28 cellular contexts compared by ENCODE assay signal in genomic region chrX:118349188-118349587, GRCh38. TPM values are rescaled to one million over a fixed set of nuclear protein-coding genes. Genes with fewer than 3 reads are reported as not detected.
DNase-seq lines count a peak whose midpoint lies in the region; ATAC-seq and TF ChIP-seq lines count a peak whose summit lies in the region.
"Had no signal": no experiment of that assay in that cellular context is flagged by ENCODE, and none has a peak within 500 bp of the region (broad histone marks: within the 10 kb centered on the region; RNA-seq: fewer than 3 reads in every experiment).

No MANE protein-coding gene starts in this region.

- H3K27me3 Mint-ChIP-seq in HFFc6 (ENCODE audit: insufficient read depth) (no peaks in the 10 kb centered on the region), natural killer cell (ENCODE audit: low read depth in 2 of 2) (no peaks in the 10 kb centered on the region)
- H3K27me3 Mint-ChIP-seq in activated T-helper 17 cell treated with anti-CD3 and anti-CD28 coated beads, Interleukin-2, amount 50 U/mL, for 72 hours: no peaks in the 10 kb centered on the region
- H3K27me3 Mint-ChIP-seq: activated CD8-positive, alpha-beta memory T cell treated with anti-CD3 and anti-CD28 coated beads, Interleukin-2, amount 10 ng/mL, durations not matched to agents 7 days and 5 days; stimulated activated memory B cell treated with anti-CD40 and anti-IgM and Interleukin-4, amounts not matched to agents 10 μg/mL and 1 μg/mL and 100 μg/mL, for 72 hours had no signal

- H3K4ac ChIP-seq in mesenchymal stem cell (ENCODE audit: low read depth in 1 of 2, low read length in 2 of 2): no peak overlapping the region

- WGBS in GM23248 (ENCODE audit: low coverage in 1 of 2, low lambda C conversion rate in 2 of 2, missing lambda C conversion rate in 2 of 2), 2 experiments: 95 to 100% methylated on average over 2 of the region's 2 CpGs
- WGBS in mesenchymal stem cell: no CpG with 5 or more reads among the region's 2 CpGs

- no peak for TF ChIP-seq CTCF in HFFc6 (IDR thresholded peaks at IDR 0.05)
- TF ChIP-seq CTCF in natural killer cell (IDR thresholded peaks at IDR 0.05): no peak

- H4K8ac ChIP-seq in mesenchymal stem cell (ENCODE audit: low read length): no peak overlapping the region

- H3K9me3 Mint-ChIP-seq in HFFc6 (no peaks in the 10 kb centered on the region), natural killer cell (no peaks in the 10 kb centered on the region)
- no peaks in the 10 kb centered on the region for H3K9me3 Mint-ChIP-seq in activated T-helper 17 cell treated with anti-CD3 and anti-CD28 coated beads, Interleukin-2, amount 50 U/mL, for 72 hours
- H3K9me3 Mint-ChIP-seq: stimulated activated memory B cell treated with anti-CD40 and anti-IgM and Interleukin-4, amounts not matched to agents 10 μg/mL and 1 μg/mL and 100 μg/mL, for 72 hours had no signal

- no peak overlapping the region for H2BK15ac ChIP-seq in mesenchymal stem cell (ENCODE audit: low read depth, poor library complexity, severe bottlenecking)

- H3K27me3 ChIP-seq in GM23248 (replicated peaks; ENCODE audit: insufficient read depth): no peaks in the 10 kb centered on the region
- H3K27me3 ChIP-seq in mesenchymal stem cell (ENCODE audit: control insufficient read depth in 1 of 2, insufficient read depth in 1 of 2, low read length in 2 of 2): no peaks in the 10 kb centered on the region
- H3K27me3 ChIP-seq: BLaER1 treated with 17β-estradiol and CSF1 and Interleukin-3, amounts not matched to agents 10 nM and 100 nM; colonic mucosa; neutrophil; suprapubic skin had no signal

- no peak overlapping the region for H2AK5ac ChIP-seq in mesenchymal stem cell (ENCODE audit: low read length, severe bottlenecking)

- H3K9ac ChIP-seq in GM23248 (no peak overlapping the region), mesenchymal stem cell (ENCODE audit: low read length) (no peak overlapping the region)

- peaks cover 51% of the 10 kb centered on the region for H3K4me1 Mint-ChIP-seq in HFFc6 (ENCODE audit: low read depth)
- H3K4me1 Mint-ChIP-seq in activated T-helper 17 cell treated with anti-CD3 and anti-CD28 coated beads, Interleukin-2, amount 50 U/mL, for 72 hours: peaks cover 24% of the 10 kb centered on the region
- peaks cover 51 to 57% of the 10 kb centered on the region in 2 donors for H3K4me1 Mint-ChIP-seq in natural killer cell

- H2AFZ ChIP-seq in GM23248 (no peak overlapping the region), mesenchymal stem cell (ENCODE audit: low read depth, low read length) (no peak overlapping the region)

- no peaks in the 10 kb centered on the region for H3K9me2 ChIP-seq in GM23248 (ENCODE audit: insufficient read depth)

- peaks cover 78% of the 10 kb centered on the region for H3K79me2 ChIP-seq in GM23248 (ENCODE audit: insufficient read depth)

- no peaks in the 10 kb centered on the region for H3K36me3 ChIP-seq in GM23248 (ENCODE audit: low read depth)
- H3K36me3 ChIP-seq in mesenchymal stem cell (ENCODE audit: control insufficient read depth in 1 of 2, insufficient read depth in 2 of 2, low read depth in 1 of 2, low read length in 2 of 2): no peaks in the 10 kb centered on the region
- H3K36me3 ChIP-seq: BLaER1 treated with 17β-estradiol and CSF1 and Interleukin-3, amounts not matched to agents 10 nM and 100 nM; colonic mucosa; lower lobe of right lung; neutrophil; sigmoid colon; suprapubic skin had no signal

- H4K91ac ChIP-seq in mesenchymal stem cell (ENCODE audit: low read length): no peak overlapping the region

- peaks cover 35% of the 10 kb centered on the region for H3F3A ChIP-seq in GM23248 (ENCODE audit: insufficient read depth)

- peak overlapping the region; percentile 98 for H3K4me3 Mint-ChIP-seq in HFFc6
- peak overlapping the region; percentile 95 for H3K4me3 Mint-ChIP-seq in activated T-helper 17 cell treated with anti-CD3 and anti-CD28 coated beads, Interleukin-2, amount 50 U/mL, for 72 hours
- peak overlapping the region; percentile 49 for H3K4me3 Mint-ChIP-seq in natural killer cell

- no peaks in the 10 kb centered on the region for H3K36me3 Mint-ChIP-seq in HFFc6 (ENCODE audit: low read depth)
- H3K36me3 Mint-ChIP-seq in activated T-helper 17 cell treated with anti-CD3 and anti-CD28 coated beads, Interleukin-2, amount 50 U/mL, for 72 hours (ENCODE audit: low read depth): no peaks in the 10 kb centered on the region
- H3K36me3 Mint-ChIP-seq in natural killer cell: no peaks in the 10 kb centered on the region
- H3K36me3 Mint-ChIP-seq: stimulated activated memory B cell treated with anti-CD40 and anti-IgM and Interleukin-4, amounts not matched to agents 10 μg/mL and 1 μg/mL and 100 μg/mL, for 72 hours had no signal

- peaks cover 13% of the 10 kb centered on the region; the same call in 1 of the 2 replicates for H4K20me1 ChIP-seq in GM23248 (ENCODE audit: insufficient read depth)

- no peak overlapping the region for H3K27ac ChIP-seq in GM23248
- H3K27ac ChIP-seq in mesenchymal stem cell (ENCODE audit: low read length, poor library complexity, severe bottlenecking): no peak overlapping the region
- H3K27ac ChIP-seq: colonic mucosa, lower lobe of right lung, SK-N-MC, suprapubic skin had no signal

- DNase-seq in GM23248: no peak
- no peak for DNase-seq in HFFc6
- no peak for DNase-seq in natural killer cell
- no peak for DNase-seq in mesenchymal stem cell
- DNase-seq in SIG-M5 treated with dmso at 0.1 percent for 504 hours (lab: John Stamatoyannopoulos, UW; ENCODE audit: unreplicated experiment): no peak
- DNase-seq: activated CD4-positive, alpha-beta T cell treated with anti-CD3 and anti-CD28 coated beads for 4 hours; activated CD8-positive, alpha-beta memory T cell treated with anti-CD3 and anti-CD28 coated beads, Interleukin-2, amount 10 ng/mL, durations not matched to agents 7 days and 5 days; activated naive CD4-positive, alpha-beta T cell treated with anti-CD3 and anti-CD28 coated beads, Interleukin-2, amount 50 U/mL, for 16 hours; amniotic stem cell; colonic mucosa; effector CD8-positive, alpha-beta T cell; glutamatergic neuron; GOT3; KG1; lower lobe of right lung; mucosa of descending colon; NCI-H1436; NCI-H345; NCI-H774; sigmoid colon; stimulated activated CD4-positive, alpha-beta T cell treated with anti-CD3 and anti-CD28 coated beads, Interleukin-4, amount 100 ng/mL, for 24 hours had no signal

- H3K18ac ChIP-seq in mesenchymal stem cell (ENCODE audit: low read depth in 1 of 2, low read length in 2 of 2): no peak overlapping the region

- no peak overlapping the region for H2BK120ac ChIP-seq in mesenchymal stem cell (ENCODE audit: low read depth, low read length)

- intact Hi-C loops in natural killer cell (cut with micrococcal nuclease): no loop called here

- in situ Hi-C loops in GM23248 (cut with MboI): no loop called here

- no peaks in the 10 kb centered on the region for H3K9me3 ChIP-seq in GM23248 (ENCODE audit: low read depth)
- H3K9me3 ChIP-seq in mesenchymal stem cell (ENCODE audit: control insufficient read depth, low read length): no peaks in the 10 kb centered on the region
- H3K9me3 ChIP-seq: colonic mucosa, lower lobe of right lung, mucosa of descending colon, neutrophil, sigmoid colon, suprapubic skin had no signal

- no peak overlapping the region for H3K14ac ChIP-seq in mesenchymal stem cell (ENCODE audit: low read length in 2 of 2)

- no peaks in the 10 kb centered on the region for H3K79me1 ChIP-seq in mesenchymal stem cell (replicated peaks; ENCODE audit: low read length, poor library complexity, severe bottlenecking)

- H2BK5ac ChIP-seq in mesenchymal stem cell (ENCODE audit: low read depth, low read length, poor library complexity, severe bottlenecking): no peak overlapping the region

- H2BK12ac ChIP-seq in mesenchymal stem cell (ENCODE audit: low read length in 2 of 2): no peak overlapping the region

- H3K4me2 ChIP-seq in GM23248 (ENCODE audit: unreplicated experiment) (peak overlapping the region; percentile 93), mesenchymal stem cell (ENCODE audit: low read length, poor library complexity, severe bottlenecking) (no peak overlapping the region)

- H3K23ac ChIP-seq in mesenchymal stem cell (ENCODE audit: low read length in 2 of 2): no peak overlapping the region

- H3K27ac Mint-ChIP-seq in HFFc6: no peak overlapping the region
- H3K27ac Mint-ChIP-seq in activated T-helper 17 cell treated with anti-CD3 and anti-CD28 coated beads, Interleukin-2, amount 50 U/mL, for 72 hours: peak overlapping the region; percentile 95
- peak overlapping the region in 1 of 2 donors; percentile 99 for H3K27ac Mint-ChIP-seq in natural killer cell

- no peak for ATAC-seq in activated T-helper 17 cell treated with anti-CD3 and anti-CD28 coated beads, Interleukin-2, amount 50 U/mL, for 72 hours (replicated peaks)
- ATAC-seq in natural killer cell (no peak), GM18868 (IDR thresholded peaks at IDR 0.05; ENCODE audit: unreplicated experiment) (no peak)
- ATAC-seq: activated CD8-positive, alpha-beta memory T cell treated with anti-CD3 and anti-CD28 coated beads, Interleukin-2, amount 10 ng/mL, durations not matched to agents 7 days and 5 days; lower lobe of right lung; mucosa of descending colon; stimulated activated memory B cell treated with anti-CD40 and anti-IgM and Interleukin-4, amounts not matched to agents 10 μg/mL and 1 μg/mL and 100 μg/mL, for 72 hours had no signal

- H3K4me3 ChIP-seq in GM23248: peak overlapping the region; percentile 98
- no peak overlapping the region for H3K4me3 ChIP-seq in mesenchymal stem cell (ENCODE audit: insufficient read depth in 1 of 2, low read depth in 1 of 2, low read length in 2 of 2)
- H3K4me3 ChIP-seq: colonic mucosa, lower lobe of right lung, mucosa of descending colon, sigmoid colon, SK-N-MC, suprapubic skin had no signal

- H3K4me1 ChIP-seq in GM23248 (ENCODE audit: insufficient read depth) (peaks cover 35% of the 10 kb centered on the region), mesenchymal stem cell (ENCODE audit: control insufficient read depth, insufficient read depth, low read depth, low read length) (no peaks in the 10 kb centered on the region)
- H3K4me1 ChIP-seq: colonic mucosa had no signal

RNA-seq across cellular contexts. Expression of gene WDR44, which starts 3.3 kb away (rescaled TPM):
- total RNA-seq in GM23248 (2014; rRNA removed; shearing (Covaris generic)): 17.7 and 24.0 TPM in 2 replicates
- 14.8 and 15.0 TPM in 2 replicates for polyA plus RNA-seq in GM23248 (2016; fragmentation: Nextera tagmentation; extraction: Ambion mirVana)
- total RNA-seq in HFFc6 (2021; fragmentation: NEBNext Ultra II Directional; extraction: Animal tissue kit (Norgen Biotek cat#: 25700)): 10 to 100 TPM; 20.4 to 25.8 (median 22.6) TPM
- 10 to 100 TPM; 12.0 to 12.7 TPM for total RNA-seq in activated T-helper 17 cell treated with anti-CD3 and anti-CD28 coated beads, Interleukin-2, amount 50 U/mL, for 72 hours
- 10 to 100 TPM; 14.6 to 17.5 (median 16.0) TPM for total RNA-seq in natural killer cell
- 9.9 TPM for polyA plus RNA-seq in mesenchymal stem cell (2013, experiment 1 of 2)
- 9.4 TPM for polyA plus RNA-seq in mesenchymal stem cell (2013, experiment 2 of 2)
